8 cellular contexts compared by ENCODE assay signal in genomic region chr18:21740474-21740723, GRCh38. TPM values are rescaled to one million over a fixed set of nuclear protein-coding genes. Genes with fewer than 3 reads are reported as not detected.
DNase-seq lines count a peak whose midpoint lies in the region; ATAC-seq and TF ChIP-seq lines count a peak whose summit lies in the region.

No MANE protein-coding gene starts in this region.

- H3K27ac ChIP-seq in left lung = peak overlapping the region; percentile 97 to 98

- DNase-seq in BE2C (peak; percentile 95), cerebellar cortex (ENCODE audit: low spot score) (peak; percentile 98), left lung (peak; percentile 98 to 99), hepatic stellate cell (ENCODE audit: low spot score) (no peak)
- DNase-seq in stimulated activated CD8-positive, alpha-beta memory T cell treated with anti-CD3 and anti-CD28 coated beads, Interleukin-15, amount 100 ng/mL, for 1 hour (ENCODE audit: low read depth) = peak; percentile 97

- intact Hi-C loops in left lung (cut with DNase I) = loop anchor here in 1 of 2 donors (5.0 kb wide), 1 partner anchor 38 kb away; the partner anchor contains the start of gene ABHD3

- no peaks in the 10 kb centered on the region for H3K27me3 ChIP-seq in BE2C
- no peaks in the 10 kb centered on the region for H3K27me3 ChIP-seq in left lung

- H3K36me3 ChIP-seq in BE2C = no peaks in the 10 kb centered on the region
- no peaks in the 10 kb centered on the region for H3K36me3 ChIP-seq in left lung

- H3K4me3 ChIP-seq in BE2C (ENCODE audit: low read depth, low read length) (peak overlapping the region; percentile 73), left lung (peak overlapping the region; percentile 93 to 95)

- ATAC-seq in GM19043 (IDR thresholded peaks at IDR 0.05; ENCODE audit: low read depth, unreplicated experiment) (peak; percentile 95), HG03196 (IDR thresholded peaks at IDR 0.05; ENCODE audit: unreplicated experiment) (peak; percentile 95), SK-N-SH treated with all-trans-retinoic acid at 6 μM for 48 hours (peak; percentile 98), left lung (peak; percentile 99)

- TF ChIP-seq CTCF in BE2C (IDR thresholded peaks at IDR 0.05; ENCODE audit: low read depth, low read length) (no peak), left lung (IDR thresholded peaks at IDR 0.05) (no peak)

- H3K4me1 ChIP-seq in BE2C (no peaks in the 10 kb centered on the region), left lung (peaks cover 7 to 36% of the 10 kb centered on the region in 2 donors)

- H3K9me3 ChIP-seq in BE2C (no peaks in the 10 kb centered on the region), left lung (no peaks in the 10 kb centered on the region)

TF ChIP-seq in SK-N-SH treated with all-trans-retinoic acid at 6 μM for 48 hours, 23 proteins besides CTCF, POLR2A, EP300 and RAD21:
- no peak for TF ChIP-seq GLIS3 (CRISPR knock-in tag; IDR thresholded peaks at IDR 0.05)
- TF ChIP-seq ESRRG (CRISPR knock-in tag; IDR thresholded peaks at IDR 0.05) = no peak
- TF ChIP-seq CSDC2 (CRISPR knock-in tag; IDR thresholded peaks at IDR 0.05) = no peak
- TF ChIP-seq PPARA (CRISPR knock-in tag; IDR thresholded peaks at IDR 0.05; ENCODE audit: borderline replicate concordance) = no peak
- TF ChIP-seq PATZ1 (CRISPR knock-in tag; IDR thresholded peaks at IDR 0.05; ENCODE audit: borderline replicate concordance) = no peak
- TF ChIP-seq ZFP3 (CRISPR knock-in tag; IDR thresholded peaks at IDR 0.05) = no peak
- no peak for TF ChIP-seq ARNTL (CRISPR knock-in tag; IDR thresholded peaks at IDR 0.05; ENCODE audit: borderline replicate concordance, low read depth)
- no peak for TF ChIP-seq TCF4 (CRISPR knock-in tag; IDR thresholded peaks at IDR 0.05; ENCODE audit: borderline replicate concordance)
- TF ChIP-seq ZNF565 (CRISPR knock-in tag; conservative IDR thresholded peaks at IDR 0.05; ENCODE audit: low read depth) = no peak
- TF ChIP-seq ZNF8 (CRISPR knock-in tag; IDR thresholded peaks at IDR 0.05) = no peak
- TF ChIP-seq CSRNP3 (CRISPR knock-in tag; IDR thresholded peaks at IDR 0.05) = no peak
- no peak for TF ChIP-seq SNAI2 (CRISPR knock-in tag; IDR thresholded peaks at IDR 0.05)
- no peak for TF ChIP-seq TOX (CRISPR knock-in tag; IDR thresholded peaks at IDR 0.05; ENCODE audit: borderline replicate concordance)
- TF ChIP-seq ZNF70 (CRISPR knock-in tag; IDR thresholded peaks at IDR 0.05) = no peak
- no peak for TF ChIP-seq RARB (CRISPR knock-in tag; IDR thresholded peaks at IDR 0.05)
- no peak for TF ChIP-seq OSR1 (CRISPR knock-in tag; IDR thresholded peaks at IDR 0.05)
- no peak for TF ChIP-seq TSHZ2 (CRISPR knock-in tag; IDR thresholded peaks at IDR 0.05)

RNA-seq across cellular contexts. Expression of gene MIB1, which starts 0.2 kb away (rescaled TPM):
- polyA plus RNA-seq in BE2C (2012; ENCODE audit: insufficient read depth, insufficient read length, low read depth) = 4.0 TPM
- 10 to 100 TPM; 26.3 to 32.1 TPM for total RNA-seq in left lung

RNA-seq across cellular contexts. Expression of gene ABHD3, which starts 35.8 kb away (rescaled TPM):
- polyA plus RNA-seq in BE2C (2012; ENCODE audit: insufficient read depth, insufficient read length, low read depth) = 3.6 TPM
- total RNA-seq in left lung = 10 to 100 TPM; 29.0 to 37.5 TPM
